Comparison of ENCODE assay signal across 1 cellular context in the genomic region with DNA sequence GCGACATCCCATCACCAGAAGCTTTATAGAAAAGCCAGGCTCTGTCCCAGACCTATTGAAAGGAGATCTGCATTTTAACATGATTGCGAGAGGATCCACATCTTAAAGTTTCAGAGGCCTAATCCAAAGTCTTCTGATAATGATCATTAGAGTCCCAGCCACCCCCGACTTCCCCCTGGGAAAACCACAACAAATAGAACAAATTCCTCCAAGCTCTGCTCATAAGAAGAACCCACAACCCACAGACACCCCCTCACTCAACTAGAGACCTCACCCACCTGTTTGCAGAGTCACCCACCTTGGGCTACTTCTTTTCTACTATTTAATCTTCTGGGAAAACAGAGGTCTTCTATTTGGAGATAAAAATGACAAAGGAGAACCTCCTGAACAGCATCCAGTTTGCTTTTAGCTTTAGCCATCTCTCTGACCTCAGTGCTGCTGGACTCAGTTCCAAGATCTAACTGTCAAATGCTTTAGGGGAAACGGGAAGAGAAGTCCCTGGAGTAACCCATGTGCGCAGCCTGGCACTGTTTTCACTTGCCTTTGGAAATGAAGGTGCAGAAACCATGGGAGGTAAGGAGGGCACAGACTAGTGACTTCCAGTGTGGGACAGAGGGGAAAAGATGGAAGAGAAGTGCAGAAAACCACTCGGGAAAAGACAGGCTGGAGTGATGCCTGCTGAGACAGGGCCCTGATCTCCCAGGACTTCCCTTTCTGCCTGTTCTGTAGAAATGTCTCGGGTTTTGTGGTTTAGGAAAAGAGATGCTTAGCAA.
TF ChIP-seq lines count a peak whose summit lies in the region.

No MANE protein-coding gene starts in this region.

TF ChIP-seq in GM23338, 12 proteins besides CTCF, POLR2A, EP300 and RAD21 (continued from another document):
- TF ChIP-seq, protein P1, sequence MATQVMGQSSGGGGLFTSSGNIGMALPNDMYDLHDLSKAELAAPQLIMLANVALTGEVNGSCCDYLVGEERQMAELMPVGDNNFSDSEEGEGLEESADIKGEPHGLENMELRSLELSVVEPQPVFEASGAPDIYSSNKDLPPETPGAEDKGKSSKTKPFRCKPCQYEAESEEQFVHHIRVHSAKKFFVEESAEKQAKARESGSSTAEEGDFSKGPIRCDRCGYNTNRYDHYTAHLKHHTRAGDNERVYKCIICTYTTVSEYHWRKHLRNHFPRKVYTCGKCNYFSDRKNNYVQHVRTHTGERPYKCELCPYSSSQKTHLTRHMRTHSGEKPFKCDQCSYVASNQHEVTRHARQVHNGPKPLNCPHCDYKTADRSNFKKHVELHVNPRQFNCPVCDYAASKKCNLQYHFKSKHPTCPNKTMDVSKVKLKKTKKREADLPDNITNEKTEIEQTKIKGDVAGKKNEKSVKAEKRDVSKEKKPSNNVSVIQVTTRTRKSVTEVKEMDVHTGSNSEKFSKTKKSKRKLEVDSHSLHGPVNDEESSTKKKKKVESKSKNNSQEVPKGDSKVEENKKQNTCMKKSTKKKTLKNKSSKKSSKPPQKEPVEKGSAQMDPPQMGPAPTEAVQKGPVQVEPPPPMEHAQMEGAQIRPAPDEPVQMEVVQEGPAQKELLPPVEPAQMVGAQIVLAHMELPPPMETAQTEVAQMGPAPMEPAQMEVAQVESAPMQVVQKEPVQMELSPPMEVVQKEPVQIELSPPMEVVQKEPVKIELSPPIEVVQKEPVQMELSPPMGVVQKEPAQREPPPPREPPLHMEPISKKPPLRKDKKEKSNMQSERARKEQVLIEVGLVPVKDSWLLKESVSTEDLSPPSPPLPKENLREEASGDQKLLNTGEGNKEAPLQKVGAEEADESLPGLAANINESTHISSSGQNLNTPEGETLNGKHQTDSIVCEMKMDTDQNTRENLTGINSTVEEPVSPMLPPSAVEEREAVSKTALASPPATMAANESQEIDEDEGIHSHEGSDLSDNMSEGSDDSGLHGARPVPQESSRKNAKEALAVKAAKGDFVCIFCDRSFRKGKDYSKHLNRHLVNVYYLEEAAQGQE (IDR thresholded peaks at IDR 0.05; ENCODE audit: unreplicated experiment): no peak
- no peak for TF ChIP-seq NANOG (IDR thresholded peaks at IDR 0.05; ENCODE audit: borderline replicate concordance)
